In genomic region chr3:81105761-81106160, GRCh38 we compare ENCODE assay signal across 29 cellular contexts.
DNase-seq lines count a peak whose midpoint lies in the region; FAIRE-seq and TF ChIP-seq lines count a peak whose summit lies in the region.
"Had no signal": no experiment of that assay in that cellular context is flagged by ENCODE, and none has a peak within 500 bp of the region (broad histone marks: within the 10 kb centered on the region; RNA-seq: fewer than 3 reads in every experiment).

No MANE protein-coding gene starts in this region.

- H3K4me2 ChIP-seq in mammary epithelial cell (ENCODE audit: insufficient read depth, low read depth, low read length) (no peak overlapping the region), astrocyte (ENCODE audit: low read length) (peak overlapping the region; percentile 29)

- H3K9me3 ChIP-seq in mammary epithelial cell (replicated peaks; ENCODE audit: insufficient read depth, low read length) (no peaks in the 10 kb centered on the region), astrocyte (ENCODE audit: insufficient read depth, low read depth, low read length) (no peaks in the 10 kb centered on the region)

- H3K79me2 ChIP-seq in mammary epithelial cell (ENCODE audit: insufficient read depth, low read length) (no peaks in the 10 kb centered on the region), astrocyte (ENCODE audit: insufficient read depth, low read length) (no peaks in the 10 kb centered on the region)

- POLR2A ChIA-PET in MCF 10A (lab: Yijun Ruan, JAX): no interaction called here

- H3K9me3 Mint-ChIP-seq in MCF 10A (ENCODE audit: unreplicated experiment) (peaks cover 13% of the 10 kb centered on the region), astrocyte (ENCODE audit: unreplicated experiment) (no peaks in the 10 kb centered on the region)
- H3K9me3 Mint-ChIP-seq: activated CD4-positive, alpha-beta T cell treated with anti-CD3 and anti-CD28 coated beads, Interleukin-2, amount 10 ng/mL, durations not matched to agents 7 days and 5 days; activated naive CD8-positive, alpha-beta T cell treated with anti-CD3 and anti-CD28 coated beads for 36 hours; endodermal cell; type B pancreatic cell had no signal

- no peak for TF ChIP-seq CTCF in MCF 10A (IDR thresholded peaks at IDR 0.05; ENCODE audit: unreplicated experiment)
- TF ChIP-seq CTCF in mammary epithelial cell (conservative IDR thresholded peaks at IDR 0.05 in 1 of 2, IDR thresholded peaks at IDR 0.05 in 1 of 2; ENCODE audit: extremely low read depth in 1 of 2, insufficient read depth in 1 of 2, low read depth in 1 of 2, low read length in 2 of 2): no peak
- TF ChIP-seq CTCF in astrocyte (IDR thresholded peaks at IDR 0.05; ENCODE audit: insufficient read depth, low read depth, low read length): no peak

- H3K36me3 ChIP-seq in mammary epithelial cell (ENCODE audit: insufficient read depth, low read length): no peaks in the 10 kb centered on the region
- H3K36me3 ChIP-seq in astrocyte (ENCODE audit: insufficient read depth, low read length): no peaks in the 10 kb centered on the region
- H3K36me3 ChIP-seq: sigmoid colon had no signal

- no peak overlapping the region for H3K9ac ChIP-seq in mammary epithelial cell (ENCODE audit: insufficient read depth, low read length)
- no peak overlapping the region for H3K9ac ChIP-seq in astrocyte (ENCODE audit: low read length)

- WGBS in mammary epithelial cell (ENCODE audit: low coverage, missing lambda C conversion rate): 50% methylated on average over 4 of the region's 4 CpGs

- H3K4me1 Mint-ChIP-seq in MCF 10A (ENCODE audit: insufficient read depth, unreplicated experiment): no peaks in the 10 kb centered on the region
- peaks cover 12% of the 10 kb centered on the region for H3K4me1 Mint-ChIP-seq in astrocyte (ENCODE audit: low read depth, unreplicated experiment)
- H3K4me1 Mint-ChIP-seq: activated CD4-positive, alpha-beta T cell treated with anti-CD3 and anti-CD28 coated beads, Interleukin-2, amount 10 ng/mL, durations not matched to agents 7 days and 5 days; activated naive CD8-positive, alpha-beta T cell treated with anti-CD3 and anti-CD28 coated beads for 36 hours; activated T-helper 17 cell treated with anti-CD3 and anti-CD28 coated beads, Interleukin-2, amount 50 U/mL, for 72 hours; B cell; brain; endodermal cell; immature natural killer cell; memory B cell had no signal

- BruUV-seq in MCF 10A (replicated peaks; lab: Mats Ljungman, UMichigan): no TSS peak
- BruUV-seq in mammary epithelial cell (replicated peaks; lab: Mats Ljungman, UMichigan): no TSS peak

- no peaks in the 10 kb centered on the region for H3K4me1 ChIP-seq in mammary epithelial cell (ENCODE audit: insufficient read depth, low read length)
- peaks cover 7% of the 10 kb centered on the region for H3K4me1 ChIP-seq in astrocyte (ENCODE audit: insufficient read depth, low read length)
- H3K4me1 ChIP-seq: sigmoid colon had no signal

- intact Hi-C loops in MCF 10A (cut with micrococcal nuclease): no loop called here
- intact Hi-C loops in mammary epithelial cell (cut with micrococcal nuclease): no loop called here
- intact Hi-C loops in head of caudate nucleus (cut with DNase I): no loop called here

- H3K27ac Mint-ChIP-seq in MCF 10A (ENCODE audit: low read depth, unreplicated experiment) (no peak overlapping the region), astrocyte (ENCODE audit: unreplicated experiment) (no peak overlapping the region)
- H3K27ac Mint-ChIP-seq: activated CD4-positive, alpha-beta T cell treated with anti-CD3 and anti-CD28 coated beads, Interleukin-2, amount 10 ng/mL, durations not matched to agents 7 days and 5 days; activated naive CD8-positive, alpha-beta T cell treated with anti-CD3 and anti-CD28 coated beads for 36 hours; activated T-helper 17 cell treated with anti-CD3 and anti-CD28 coated beads, Interleukin-2, amount 50 U/mL, for 72 hours; B cell; brain; endodermal cell; HFFc6; immature natural killer cell; memory B cell; type B pancreatic cell had no signal

- FAIRE-seq in astrocyte (lab: Jason Lieb, UNC): no peak
- FAIRE-seq: colon had no signal

- H3K27me3 ChIP-seq in mammary epithelial cell (ENCODE audit: insufficient read depth, low read length) (no peaks in the 10 kb centered on the region), astrocyte (ENCODE audit: insufficient read depth, low read length) (no peaks in the 10 kb centered on the region)
- H3K27me3 ChIP-seq: sigmoid colon had no signal

- in situ Hi-C loops in mammary epithelial cell (cut with MboI; ENCODE audit: low sequenced_read_pairs in 2 of 2): no loop called here

- dilution Hi-C loops in mammary epithelial cell (cut with HindIII; ENCODE audit: low sequenced_read_pairs): no loop called here

- H3K4me3 ChIP-seq in mammary epithelial cell (replicated peaks in 1 of 3; ENCODE audit: insufficient read depth in 1 of 3, low read depth in 2 of 3, low read length in 3 of 3): no peak overlapping the region
- H3K4me3 ChIP-seq in astrocyte (ENCODE audit: insufficient read depth, low read depth, low read length): no peak overlapping the region
- no peak overlapping the region for H3K4me3 ChIP-seq in skeletal muscle cell (ENCODE audit: low read depth, low read length)
- H3K4me3 ChIP-seq: sigmoid colon, SK-N-MC had no signal

- H2AFZ ChIP-seq in mammary epithelial cell (ENCODE audit: low read depth, low read length) (no peak overlapping the region), astrocyte (ENCODE audit: low read depth, low read length) (no peak overlapping the region)

- H3K4me3 Mint-ChIP-seq in MCF 10A (ENCODE audit: unreplicated experiment): no peak overlapping the region
- H3K4me3 Mint-ChIP-seq in astrocyte (ENCODE audit: unreplicated experiment): no peak overlapping the region
- H3K4me3 Mint-ChIP-seq: activated CD4-positive, alpha-beta T cell treated with anti-CD3 and anti-CD28 coated beads, Interleukin-2, amount 10 ng/mL, durations not matched to agents 7 days and 5 days; activated naive CD8-positive, alpha-beta T cell treated with anti-CD3 and anti-CD28 coated beads for 36 hours; activated T-helper 17 cell treated with anti-CD3 and anti-CD28 coated beads, Interleukin-2, amount 50 U/mL, for 72 hours; B cell; brain; endodermal cell; HFFc6; immature natural killer cell; memory B cell; type B pancreatic cell had no signal

- DNase-seq in MCF 10A (ENCODE audit: unreplicated experiment) (peak; percentile 31), mammary epithelial cell (no peak), astrocyte (ENCODE audit: low read depth) (peak; percentile 31), kidney glomerular epithelial cell (lab: John Stamatoyannopoulos, UW) (peak; percentile 38), skeletal muscle cell (ENCODE audit: low read depth) (peak; percentile 3), head of caudate nucleus (no peak), activated gamma-delta T cell treated with Interleukin-2 at 50 U/mL for 16 hours (no peak), AG08396 (ENCODE audit: low spot score) (no peak)
- DNase-seq: activated CD4-positive, alpha-beta T cell treated with anti-CD3 and anti-CD28 coated beads, Interleukin-2, amount 10 ng/mL, durations not matched to agents 7 days and 5 days; activated naive CD8-positive, alpha-beta T cell treated with anti-CD3 and anti-CD28 coated beads for 36 hours; DND-41; endodermal cell; HFFc6; immature natural killer cell; Kasumi-1; NCI-H2081; NCI-H510A treated with DMSO at 0.1 percent for 48 hours; occipital lobe; sigmoid colon; stimulated activated CD8-positive, alpha-beta memory T cell treated with anti-CD3 and anti-CD28 coated beads, Interleukin-4, amount 100 ng/mL, for 48 hours; T-helper 2 cell had no signal

- H3K27me3 Mint-ChIP-seq in MCF 10A (ENCODE audit: insufficient read depth, unreplicated experiment) (peaks cover 27% of the 10 kb centered on the region), astrocyte (ENCODE audit: low read depth, unreplicated experiment) (no peaks in the 10 kb centered on the region)
- H3K27me3 Mint-ChIP-seq: activated CD4-positive, alpha-beta T cell treated with anti-CD3 and anti-CD28 coated beads, Interleukin-2, amount 10 ng/mL, durations not matched to agents 7 days and 5 days; activated naive CD8-positive, alpha-beta T cell treated with anti-CD3 and anti-CD28 coated beads for 36 hours; activated T-helper 17 cell treated with anti-CD3 and anti-CD28 coated beads, Interleukin-2, amount 50 U/mL, for 72 hours; B cell; brain; memory B cell; type B pancreatic cell had no signal

- H3K36me3 Mint-ChIP-seq in MCF 10A (ENCODE audit: insufficient read depth, unreplicated experiment) (no peaks in the 10 kb centered on the region), astrocyte (ENCODE audit: low read depth, unreplicated experiment) (no peaks in the 10 kb centered on the region)
- H3K36me3 Mint-ChIP-seq: activated naive CD8-positive, alpha-beta T cell treated with anti-CD3 and anti-CD28 coated beads for 36 hours; brain; immature natural killer cell; memory B cell; type B pancreatic cell had no signal

- H4K20me1 ChIP-seq in mammary epithelial cell (ENCODE audit: insufficient read depth, low read length): no peaks in the 10 kb centered on the region
- H4K20me1 ChIP-seq in astrocyte (ENCODE audit: insufficient read depth, low read length): no peaks in the 10 kb centered on the region

- CTCF ChIA-PET in MCF 10A (lab: Yijun Ruan, JAX): interaction anchor here (1.0 kb wide), 1 partner anchor 1741 kb away, joined by 3 read pairs; no protein-coding TSS in a partner anchor
- CTCF ChIA-PET in mammary epithelial cell (lab: Charles Lee; ENCODE audit: low non-redundant PET): no interaction called here

- H3K27ac ChIP-seq in mammary epithelial cell (ENCODE audit: insufficient read depth, low read depth, low read length) (no peak overlapping the region), astrocyte (ENCODE audit: low read depth, low read length) (no peak overlapping the region)
- H3K27ac ChIP-seq: sigmoid colon, SK-N-MC, VCaP had no signal

Comparison
In these comparisons a context has a peak if more than half of its experiments do, and no peak if none do; other contexts are left out.
1. DNase-seq: peak in MCF 10A (single experiment), astrocyte (single experiment), kidney glomerular epithelial cell (single experiment) and skeletal muscle cell (single experiment); none in mammary epithelial cell (single experiment), head of caudate nucleus (0 of 42), activated gamma-delta T cell treated with Interleukin-2 at 50 U/mL for 16 hours (single experiment) and AG08396 (single experiment).